ENCODE assay signal across 8 cellular contexts in the genomic region with DNA sequence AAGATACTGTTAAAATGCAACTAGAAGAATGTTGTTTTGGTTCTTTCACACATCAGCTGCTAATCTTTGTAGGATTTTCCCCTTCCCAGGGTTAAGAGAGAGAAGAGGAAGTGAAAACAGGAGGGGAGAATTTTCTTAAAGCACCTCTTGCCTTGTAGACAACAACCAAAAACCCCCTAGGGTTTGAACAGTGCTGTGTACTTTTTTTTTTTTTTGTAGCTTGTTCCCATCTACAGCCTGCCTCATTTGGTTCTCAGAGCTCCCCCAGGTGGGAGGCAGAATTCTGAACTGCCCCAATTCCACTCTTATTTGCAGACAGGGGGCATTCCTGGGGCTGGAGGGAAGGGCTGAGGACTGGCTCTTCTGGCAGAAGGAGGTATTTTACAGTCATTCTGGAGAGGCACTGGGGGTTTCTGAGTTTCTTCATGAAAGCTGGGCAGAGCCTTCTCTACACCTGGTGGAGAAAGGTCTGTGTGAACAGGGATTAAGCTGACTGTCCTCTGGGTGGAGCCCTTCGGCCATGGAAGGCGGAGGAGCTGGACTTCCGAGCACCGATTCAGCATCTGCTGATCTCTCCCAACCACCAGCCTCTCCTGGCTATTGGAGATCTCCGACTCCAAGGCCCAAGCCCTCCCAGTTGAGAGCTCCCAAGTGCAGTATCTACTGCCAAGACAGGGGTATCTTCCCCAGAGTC.
DNase-seq lines count a peak whose midpoint lies in the region; ATAC-seq lines count a peak whose summit lies in the region.

No MANE protein-coding gene starts in this region.

- no peaks in the 10 kb centered on the region for H3K36me3 Mint-ChIP-seq in activated naive CD8-positive, alpha-beta T cell
- H3K36me3 Mint-ChIP-seq in stimulated activated naive CD8-positive, alpha-beta T cell treated with anti-CD3 and anti-CD28 coated beads, Interleukin-15, Interleukin-2, amounts not matched to agents 100 ng/mL and 50 ng/mL, for 24 hours (ENCODE audit: low read depth) = no peaks in the 10 kb centered on the region

- H3K27me3 Mint-ChIP-seq in activated naive CD8-positive, alpha-beta T cell = no peaks in the 10 kb centered on the region
- H3K27me3 Mint-ChIP-seq in stimulated activated naive CD8-positive, alpha-beta T cell treated with anti-CD3 and anti-CD28 coated beads, Interleukin-15, Interleukin-2, amounts not matched to agents 100 ng/mL and 50 ng/mL, for 24 hours = no peaks in the 10 kb centered on the region

- DNase-seq in COLO829 (ENCODE audit: low spot score) = peak; percentile 58
- peak; percentile 26 to 81 for DNase-seq in NCI-H526 (lab: John Stamatoyannopoulos, UW)
- DNase-seq in hepatic stellate cell (ENCODE audit: low spot score) = peak; percentile 32
- no peak for DNase-seq in Kasumi-1 (lab: John Stamatoyannopoulos, UW)

- peaks cover 83% of the 10 kb centered on the region for H3K4me1 Mint-ChIP-seq in activated naive CD8-positive, alpha-beta T cell (ENCODE audit: low read depth)
- peaks cover 78% of the 10 kb centered on the region for H3K4me1 Mint-ChIP-seq in stimulated activated naive CD8-positive, alpha-beta T cell treated with anti-CD3 and anti-CD28 coated beads, Interleukin-15, Interleukin-2, amounts not matched to agents 100 ng/mL and 50 ng/mL, for 24 hours (ENCODE audit: low read depth)

- peak overlapping the region; percentile 71 for H3K4me3 Mint-ChIP-seq in activated naive CD8-positive, alpha-beta T cell
- H3K4me3 Mint-ChIP-seq in stimulated activated naive CD8-positive, alpha-beta T cell treated with anti-CD3 and anti-CD28 coated beads, Interleukin-15, Interleukin-2, amounts not matched to agents 100 ng/mL and 50 ng/mL, for 24 hours = peak overlapping the region; percentile 36

- H3K27ac Mint-ChIP-seq in activated naive CD8-positive, alpha-beta T cell = peak overlapping the region; percentile 92
- peak overlapping the region; percentile 85 for H3K27ac Mint-ChIP-seq in stimulated activated naive CD8-positive, alpha-beta T cell treated with anti-CD3 and anti-CD28 coated beads, Interleukin-15, Interleukin-2, amounts not matched to agents 100 ng/mL and 50 ng/mL, for 24 hours

- H3K9me3 Mint-ChIP-seq in activated naive CD8-positive, alpha-beta T cell (ENCODE audit: low read depth) = no peaks in the 10 kb centered on the region
- no peaks in the 10 kb centered on the region for H3K9me3 Mint-ChIP-seq in stimulated activated naive CD8-positive, alpha-beta T cell treated with anti-CD3 and anti-CD28 coated beads, Interleukin-15, Interleukin-2, amounts not matched to agents 100 ng/mL and 50 ng/mL, for 24 hours

- ATAC-seq in GM18861 (IDR thresholded peaks at IDR 0.05; ENCODE audit: unreplicated experiment) = peak; percentile 68
- peak; percentile 63 for ATAC-seq in HG02885 (IDR thresholded peaks at IDR 0.05; ENCODE audit: poor library complexity, unreplicated experiment)

Comparison
In these comparisons a context has a peak if more than half of its experiments do, and no peak if none do; other contexts are left out.
1. DNase-seq: peak in COLO829 (single experiment), NCI-H526 (2 of 2) and hepatic stellate cell (single experiment); none in Kasumi-1 (0 of 2).